In the genomic region with DNA sequence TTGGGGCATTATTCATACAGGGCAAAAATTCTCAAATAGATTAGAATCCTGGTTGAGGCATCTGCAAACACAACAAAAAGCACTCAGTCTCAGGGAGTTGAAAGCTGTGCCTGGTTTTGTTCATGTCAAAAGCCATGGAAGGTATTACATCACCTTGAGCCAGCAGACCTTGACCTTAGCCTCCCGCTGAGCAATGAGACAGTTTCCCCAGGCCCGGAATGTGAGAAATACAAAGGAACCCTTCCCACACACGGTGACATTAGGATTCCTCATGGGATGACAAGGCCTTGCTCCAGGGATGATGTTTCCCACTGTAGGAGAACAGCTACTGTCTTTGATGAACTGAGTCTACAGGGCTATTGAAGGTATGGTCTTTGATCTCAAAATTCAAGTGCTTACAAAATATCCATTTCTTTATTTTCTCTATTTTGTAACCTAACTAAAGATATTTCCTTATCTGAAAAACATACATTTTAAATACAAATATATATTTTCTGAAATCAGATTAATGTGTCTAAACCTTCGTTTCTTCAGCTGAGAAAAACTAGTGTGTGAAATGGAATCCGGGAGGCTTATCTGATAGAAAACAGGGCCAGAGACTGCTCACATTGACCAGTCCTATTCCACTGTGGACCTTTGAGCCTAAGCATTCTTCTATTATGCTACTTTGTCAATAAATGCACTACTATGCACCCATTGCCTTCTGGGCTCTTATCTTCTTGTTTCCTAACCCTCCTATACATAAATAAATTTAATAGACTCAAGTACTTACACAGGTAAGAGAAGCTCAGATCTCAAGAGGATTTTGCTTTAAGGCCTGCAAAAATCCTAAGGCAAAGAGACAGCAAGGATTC, we compare ENCODE assay signal across 1 cellular context.
TF ChIP-seq lines count a peak whose summit lies in the region.

No MANE protein-coding gene starts in this region.

TF ChIP-seq in HepG2, 621 proteins besides CTCF, POLR2A, EP300 and RAD21 (continued from another document and continues in another):
- TF ChIP-seq YEATS4 (CRISPR knock-in tag; IDR thresholded peaks at IDR 0.05; ENCODE audit: borderline replicate concordance) (peak; percentile 46; the same call in 1 of the 2 replicates), KLF11 (CRISPR knock-in tag; IDR thresholded peaks at IDR 0.05) (no peak), ZNF558 (CRISPR knock-in tag; IDR thresholded peaks at IDR 0.05; ENCODE audit: borderline replicate concordance) (no peak), CCDC6 (CRISPR knock-in tag; IDR thresholded peaks at IDR 0.05) (no peak), CENPBD1 (CRISPR knock-in tag; IDR thresholded peaks at IDR 0.05; ENCODE audit: borderline replicate concordance, low read depth) (no peak), XBP1 (CRISPR knock-in tag; IDR thresholded peaks at IDR 0.05) (no peak), ZNF263 (CRISPR knock-in tag; IDR thresholded peaks at IDR 0.05) (0 out of 2 replicates have a peak, but pooled peaks have one; percentile 25), HOXA3 (CRISPR knock-in tag; IDR thresholded peaks at IDR 0.05) (peak; percentile 83), MIER2 (CRISPR knock-in tag; IDR thresholded peaks at IDR 0.05) (peak; percentile 73; the same call in 1 of the 2 replicates), ATF2 (CRISPR knock-in tag; IDR thresholded peaks at IDR 0.05) (peak; percentile 93), ZNF335 (CRISPR knock-in tag; IDR thresholded peaks at IDR 0.05) (no peak), JUNB (CRISPR knock-in tag; IDR thresholded peaks at IDR 0.05; ENCODE audit: borderline replicate concordance) (no peak; the same call in 1 of the 2 replicates), MTA3 (CRISPR knock-in tag; IDR thresholded peaks at IDR 0.05) (no peak), ZNF367 (CRISPR knock-in tag; IDR thresholded peaks at IDR 0.05; ENCODE audit: borderline replicate concordance) (no peak), THRA (CRISPR knock-in tag; IDR thresholded peaks at IDR 0.05; ENCODE audit: borderline replicate concordance) (peak; percentile 95; the same call in 1 of the 2 replicates), SP140L (CRISPR knock-in tag; IDR thresholded peaks at IDR 0.05; ENCODE audit: borderline replicate concordance) (no peak), KDM6A (CRISPR knock-in tag; IDR thresholded peaks at IDR 0.05; ENCODE audit: low read depth) (peak; percentile 57), RNF219 (CRISPR knock-in tag; IDR thresholded peaks at IDR 0.05) (no peak), PCBP2 (optimal IDR thresholded peaks at IDR 0.05; ENCODE audit: low read depth, low read length, poor library complexity, severe bottlenecking) (no peak), ZNF441 (CRISPR knock-in tag; IDR thresholded peaks at IDR 0.05; ENCODE audit: borderline replicate concordance) (peak; percentile 23; the same call in 1 of the 2 replicates), NKX3-1 (CRISPR knock-in tag; IDR thresholded peaks at IDR 0.05) (no peak), ZNF274 (CRISPR knock-in tag; IDR thresholded peaks at IDR 0.05) (no peak), MYNN (CRISPR knock-in tag; IDR thresholded peaks at IDR 0.05; ENCODE audit: low read depth) (no peak), SALL2 (CRISPR knock-in tag; IDR thresholded peaks at IDR 0.05) (no peak), TARDBP (CRISPR knock-in tag; IDR thresholded peaks at IDR 0.05) (peak; percentile 50; the same call in 1 of the 2 replicates), ZNF770 (CRISPR knock-in tag; IDR thresholded peaks at IDR 0.05) (no peak), NFE2 (CRISPR knock-in tag; IDR thresholded peaks at IDR 0.05) (no peak), KDM3A (CRISPR knock-in tag; IDR thresholded peaks at IDR 0.05; ENCODE audit: low read depth) (no peak), NFE2L1 (CRISPR knock-in tag; IDR thresholded peaks at IDR 0.05; ENCODE audit: borderline replicate concordance) (no peak), NAIF1 (CRISPR knock-in tag; IDR thresholded peaks at IDR 0.05; ENCODE audit: borderline replicate concordance) (no peak), ZNF781 (CRISPR knock-in tag; IDR thresholded peaks at IDR 0.05; ENCODE audit: borderline replicate concordance, not compliant biosample characterization) (no peak), BHLHE40 (IDR thresholded peaks at IDR 0.05; ENCODE audit: low read length) (no peak), SRSF1 (optimal IDR thresholded peaks at IDR 0.05; ENCODE audit: low read depth, low read length) (no peak)
- TF ChIP-seq, protein P1, sequence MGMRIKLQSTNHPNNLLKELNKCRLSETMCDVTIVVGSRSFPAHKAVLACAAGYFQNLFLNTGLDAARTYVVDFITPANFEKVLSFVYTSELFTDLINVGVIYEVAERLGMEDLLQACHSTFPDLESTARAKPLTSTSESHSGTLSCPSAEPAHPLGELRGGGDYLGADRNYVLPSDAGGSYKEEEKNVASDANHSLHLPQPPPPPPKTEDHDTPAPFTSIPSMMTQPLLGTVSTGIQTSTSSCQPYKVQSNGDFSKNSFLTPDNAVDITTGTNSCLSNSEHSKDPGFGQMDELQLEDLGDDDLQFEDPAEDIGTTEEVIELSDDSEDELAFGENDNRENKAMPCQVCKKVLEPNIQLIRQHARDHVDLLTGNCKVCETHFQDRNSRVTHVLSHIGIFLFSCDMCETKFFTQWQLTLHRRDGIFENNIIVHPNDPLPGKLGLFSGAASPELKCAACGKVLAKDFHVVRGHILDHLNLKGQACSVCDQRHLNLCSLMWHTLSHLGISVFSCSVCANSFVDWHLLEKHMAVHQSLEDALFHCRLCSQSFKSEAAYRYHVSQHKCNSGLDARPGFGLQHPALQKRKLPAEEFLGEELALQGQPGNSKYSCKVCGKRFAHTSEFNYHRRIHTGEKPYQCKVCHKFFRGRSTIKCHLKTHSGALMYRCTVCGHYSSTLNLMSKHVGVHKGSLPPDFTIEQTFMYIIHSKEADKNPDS (CRISPR knock-in tag; IDR thresholded peaks at IDR 0.05), result no peak
- TF ChIP-seq, protein P2, sequence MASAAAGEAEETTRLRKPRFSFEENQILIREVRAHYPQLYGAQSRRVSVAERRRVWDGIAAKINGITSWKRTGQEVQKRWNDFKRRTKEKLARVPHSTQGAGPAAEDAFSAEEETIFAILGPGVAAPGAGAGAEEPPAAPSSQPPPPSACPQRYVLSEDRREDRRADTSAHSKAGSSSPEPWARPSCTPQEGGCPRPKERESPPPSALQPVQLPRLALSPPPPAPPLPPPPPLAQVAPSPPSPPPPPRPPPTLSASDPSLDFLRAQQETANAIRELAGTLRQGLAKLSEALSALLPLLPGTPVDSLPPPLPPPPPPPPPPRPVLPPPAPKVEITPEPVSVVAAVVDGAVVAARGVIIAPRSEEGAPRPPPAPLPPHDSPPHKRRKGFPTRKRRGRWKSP (CRISPR knock-in tag; IDR thresholded peaks at IDR 0.05), result no peak; the same call in 1 of the 2 replicates
- TF ChIP-seq, protein P3, sequence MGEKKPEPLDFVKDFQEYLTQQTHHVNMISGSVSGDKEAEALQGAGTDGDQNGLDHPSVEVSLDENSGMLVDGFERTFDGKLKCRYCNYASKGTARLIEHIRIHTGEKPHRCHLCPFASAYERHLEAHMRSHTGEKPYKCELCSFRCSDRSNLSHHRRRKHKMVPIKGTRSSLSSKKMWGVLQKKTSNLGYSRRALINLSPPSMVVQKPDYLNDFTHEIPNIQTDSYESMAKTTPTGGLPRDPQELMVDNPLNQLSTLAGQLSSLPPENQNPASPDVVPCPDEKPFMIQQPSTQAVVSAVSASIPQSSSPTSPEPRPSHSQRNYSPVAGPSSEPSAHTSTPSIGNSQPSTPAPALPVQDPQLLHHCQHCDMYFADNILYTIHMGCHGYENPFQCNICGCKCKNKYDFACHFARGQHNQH (CRISPR knock-in tag; IDR thresholded peaks at IDR 0.05), result peak; percentile 91; the same call in 1 of the 2 replicates
- TF ChIP-seq, protein P4, sequence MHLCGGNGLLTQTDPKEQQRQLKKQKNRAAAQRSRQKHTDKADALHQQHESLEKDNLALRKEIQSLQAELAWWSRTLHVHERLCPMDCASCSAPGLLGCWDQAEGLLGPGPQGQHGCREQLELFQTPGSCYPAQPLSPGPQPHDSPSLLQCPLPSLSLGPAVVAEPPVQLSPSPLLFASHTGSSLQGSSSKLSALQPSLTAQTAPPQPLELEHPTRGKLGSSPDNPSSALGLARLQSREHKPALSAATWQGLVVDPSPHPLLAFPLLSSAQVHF (CRISPR knock-in tag; IDR thresholded peaks at IDR 0.05), result no peak
- TF ChIP-seq, protein P5, sequence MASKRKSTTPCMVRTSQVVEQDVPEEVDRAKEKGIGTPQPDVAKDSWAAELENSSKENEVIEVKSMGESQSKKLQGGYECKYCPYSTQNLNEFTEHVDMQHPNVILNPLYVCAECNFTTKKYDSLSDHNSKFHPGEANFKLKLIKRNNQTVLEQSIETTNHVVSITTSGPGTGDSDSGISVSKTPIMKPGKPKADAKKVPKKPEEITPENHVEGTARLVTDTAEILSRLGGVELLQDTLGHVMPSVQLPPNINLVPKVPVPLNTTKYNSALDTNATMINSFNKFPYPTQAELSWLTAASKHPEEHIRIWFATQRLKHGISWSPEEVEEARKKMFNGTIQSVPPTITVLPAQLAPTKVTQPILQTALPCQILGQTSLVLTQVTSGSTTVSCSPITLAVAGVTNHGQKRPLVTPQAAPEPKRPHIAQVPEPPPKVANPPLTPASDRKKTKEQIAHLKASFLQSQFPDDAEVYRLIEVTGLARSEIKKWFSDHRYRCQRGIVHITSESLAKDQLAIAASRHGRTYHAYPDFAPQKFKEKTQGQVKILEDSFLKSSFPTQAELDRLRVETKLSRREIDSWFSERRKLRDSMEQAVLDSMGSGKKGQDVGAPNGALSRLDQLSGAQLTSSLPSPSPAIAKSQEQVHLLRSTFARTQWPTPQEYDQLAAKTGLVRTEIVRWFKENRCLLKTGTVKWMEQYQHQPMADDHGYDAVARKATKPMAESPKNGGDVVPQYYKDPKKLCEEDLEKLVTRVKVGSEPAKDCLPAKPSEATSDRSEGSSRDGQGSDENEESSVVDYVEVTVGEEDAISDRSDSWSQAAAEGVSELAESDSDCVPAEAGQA (IDR thresholded peaks at IDR 0.05; ENCODE audit: low read depth), result no peak
- TF ChIP-seq, protein P5 (CRISPR knock-in tag; IDR thresholded peaks at IDR 0.05; ENCODE audit: borderline replicate concordance), result no peak
